ENCODE assay signal across 25 cellular contexts in the genomic region with DNA sequence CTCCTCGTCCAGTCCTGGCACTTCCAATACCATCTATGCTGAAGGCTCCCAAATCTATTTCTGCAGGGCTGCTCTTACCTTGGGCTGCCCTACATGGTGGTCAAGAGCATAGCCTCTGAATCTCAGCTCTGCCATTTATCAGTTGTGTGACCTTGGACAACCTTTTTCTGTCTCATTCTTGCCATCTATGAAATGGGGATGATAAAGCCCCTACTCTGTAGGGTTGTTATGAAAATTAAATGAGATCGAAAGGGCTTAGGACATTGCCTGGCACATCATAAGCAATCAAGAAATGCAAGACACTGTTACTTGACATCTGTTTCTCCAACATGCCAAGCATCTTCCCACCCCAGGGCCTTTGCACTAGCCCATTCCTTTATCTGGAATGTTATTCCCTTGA.
"Had no signal": no experiment of that assay in that cellular context is flagged by ENCODE, and none has a peak within 500 bp of the region (broad histone marks: within the 10 kb centered on the region; RNA-seq: fewer than 3 reads in every experiment).

No MANE protein-coding gene starts in this region.

- H3K9me3 ChIP-seq: ovary, psoas muscle, right lobe of liver, sigmoid colon, suprapubic skin, testis, tibial artery, transverse colon, upper lobe of right lung, uterus had no signal

- FAIRE-seq: small intestine had no signal

- DNase-seq: natural killer cell; occipital lobe; ovary; posterior cingulate gyrus; psoas muscle; right cardiac atrium; right lobe of liver; sigmoid colon; small intestine; stimulated activated CD4-positive, alpha-beta T cell treated with anti-CD3 and anti-CD28 coated beads, Interleukin-1b, Interleukin-23, amount 100 ng/mL, for 48 hours; stimulated activated CD4-positive, alpha-beta T cell treated with anti-CD3 and anti-CD28 coated beads, Interleukin-4, amount 100 ng/mL, for 1 hour; stimulated activated CD4-positive, alpha-beta T cell treated with anti-CD3 and anti-CD28 coated beads, Interleukin-4, amount 100 ng/mL, for 4 hours; stimulated activated CD8-positive, alpha-beta memory T cell treated with anti-CD3 and anti-CD28 coated beads, Interleukin-4, amount 100 ng/mL, for 48 hours; stimulated activated naive CD4-positive, alpha-beta T cell; stimulated activated naive CD8-positive, alpha-beta T cell treated with anti-CD3 and anti-CD28 coated beads, Interleukin-15, amount 100 ng/mL, for 72 hours; stimulated activated naive CD8-positive, alpha-beta T cell treated with anti-CD3 and anti-CD28 coated beads, Interleukin-15, Interleukin-2, amounts not matched to agents 100 U/mL and 50 U/mL, for 24 hours; substantia nigra; testis; tibial artery; transverse colon; upper lobe of right lung; uterus had no signal

- H3K79me2 ChIP-seq: parathyroid adenoma had no signal

- H3K27ac ChIP-seq: neural progenitor cell, ovary, parathyroid adenoma, psoas muscle, right lobe of liver, sigmoid colon, suprapubic skin, testis, tibial artery, transverse colon, upper lobe of right lung, uterus had no signal

- H2AFZ ChIP-seq: neural progenitor cell, parathyroid adenoma had no signal

- H3K9ac ChIP-seq: neural progenitor cell, parathyroid adenoma had no signal

- H3K36me3 ChIP-seq: neural progenitor cell, ovary, right lobe of liver, sigmoid colon, suprapubic skin, tibial artery, transverse colon, upper lobe of right lung, uterus had no signal

- H3K4me1 ChIP-seq: neural progenitor cell, psoas muscle, right lobe of liver, testis, transverse colon, upper lobe of right lung, uterus had no signal

- H3K27me3 ChIP-seq: neural progenitor cell, ovary, right lobe of liver, sigmoid colon, suprapubic skin, testis, transverse colon, upper lobe of right lung, uterus had no signal

- H3K4me3 ChIP-seq: neural progenitor cell, ovary, psoas muscle, right lobe of liver, sigmoid colon, suprapubic skin, testis, tibial artery, transverse colon, upper lobe of right lung, uterus had no signal

- H3K4me2 ChIP-seq: neural progenitor cell had no signal
